Comparison of ENCODE assay signal across 10 cellular contexts in the genomic region with DNA sequence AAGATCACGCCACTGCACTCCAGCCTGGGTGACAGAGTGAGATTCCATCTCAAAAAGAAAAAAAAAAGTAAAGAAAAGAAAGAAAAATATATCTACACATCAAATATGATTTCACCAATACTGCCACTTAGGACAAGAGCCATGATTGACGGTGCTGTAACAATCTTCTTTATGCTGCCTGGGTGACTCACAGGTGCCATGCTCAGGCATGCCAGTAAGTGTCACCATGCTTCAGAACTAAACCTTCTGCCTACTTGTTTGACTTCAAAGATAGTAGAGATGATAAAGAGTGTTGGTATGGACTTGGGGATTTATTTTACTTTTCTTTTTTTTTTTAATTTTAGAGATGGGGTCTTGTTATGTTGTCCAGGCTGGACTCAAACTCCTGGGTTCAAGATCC. TPM values are rescaled to one million over a fixed set of nuclear protein-coding genes. Genes with fewer than 3 reads are reported as not detected.
A peak's percentile ranks its signal among the peaks of the same experiment; 100 is the strongest.
DNase-seq lines count a peak whose midpoint lies in the region; ATAC-seq, FAIRE-seq and TF ChIP-seq lines count a peak whose summit lies in the region.
"Had no signal": no experiment of that assay in that cellular context is flagged by ENCODE, and none has a peak within 500 bp of the region (broad histone marks: within the 10 kb centered on the region; RNA-seq: fewer than 3 reads in every experiment).

No MANE protein-coding gene starts in this region.

- no peak for TF ChIP-seq EP300 in H1 (IDR thresholded peaks at IDR 0.05; ENCODE audit: borderline replicate concordance in 1 of 2, low read depth in 2 of 2, low read length in 2 of 2)

- H4K5ac ChIP-seq in H1 (ENCODE audit: insufficient read length, low read depth, low read length): no peak overlapping the region

- H3K23me2 ChIP-seq in H1 (ENCODE audit: low read depth, low read length): no peaks in the 10 kb centered on the region

- H2AFZ ChIP-seq in H1 (ENCODE audit: low read length): peak overlapping the region; percentile 66; the same call in 1 of the 2 replicates

- H2BK5ac ChIP-seq in H1 (ENCODE audit: low read depth, low read length): no peak overlapping the region

- H4K20me1 ChIP-seq in H1 (replicated peaks in 1 of 2; ENCODE audit: control insufficient read depth in 1 of 2, insufficient read depth in 2 of 2, low read length in 2 of 2): no peaks in the 10 kb centered on the region

- H3K79me1 ChIP-seq in H1 (ENCODE audit: low read depth, low read length): no peaks in the 10 kb centered on the region

- 88% methylated on average over 2 of the region's 2 CpGs; no CpG with 5 or more reads in 1 of the 2 experiments for WGBS in H1 (ENCODE audit: extremely low coverage in 1 of 2, insufficient coverage in 1 of 2, insufficient read length in 1 of 2, insufficient replicate concordance in 2 of 2, low coverage in 1 of 2, low lambda C conversion rate in 2 of 2, missing lambda C conversion rate in 1 of 2), 2 experiments

- no peak overlapping the region for H4K91ac ChIP-seq in H1 (replicated peaks; ENCODE audit: insufficient read length, low read length)

- H3K4ac ChIP-seq in H1 (replicated peaks; ENCODE audit: insufficient read length, low read depth, low read length): no peak overlapping the region

- no peak overlapping the region for H3K56ac ChIP-seq in H1 (replicated peaks; ENCODE audit: insufficient read length, low read depth, low read length)

- no peak overlapping the region for H3K14ac ChIP-seq in H1 (ENCODE audit: insufficient read length)

- H3K9me3 ChIP-seq in HUES48 (ENCODE audit: control insufficient read depth, insufficient read depth, low read length) (no peaks in the 10 kb centered on the region), H1 (ENCODE audit: insufficient read depth in 2 of 2, low read depth in 1 of 2, low read length in 1 of 2) (no peaks in the 10 kb centered on the region), gastrocnemius medialis (no peaks in the 10 kb centered on the region)

- FAIRE-seq in H1 (lab: Jason Lieb, UNC): no peak

- H3K4me3 ChIP-seq in HUES48 (ENCODE audit: low read depth, low read length) (no peak overlapping the region), H1 (ENCODE audit: extremely low read depth in 1 of 4, insufficient read depth in 2 of 4, low read depth in 3 of 4, low read length in 4 of 4) (no peak overlapping the region), gastrocnemius medialis (no peak overlapping the region)
- H3K4me3 ChIP-seq: dorsolateral prefrontal cortex had no signal

- H2BK15ac ChIP-seq in H1 (ENCODE audit: low read length): no peak overlapping the region

- no peak overlapping the region for H3K18ac ChIP-seq in H1 (ENCODE audit: extremely low read depth, low read length)

- no peak overlapping the region; the same call in 1 of the 2 replicates for H2BK20ac ChIP-seq in H1 (ENCODE audit: low read length)

- no peak overlapping the region for H3K23ac ChIP-seq in H1 (ENCODE audit: insufficient read length)

- ATAC-seq in gastrocnemius medialis: no peak
- no peak for ATAC-seq in GM18873 (IDR thresholded peaks at IDR 0.05; ENCODE audit: low FRiP score, unreplicated experiment)
- no peak for ATAC-seq in HG03139 (IDR thresholded peaks at IDR 0.05; ENCODE audit: unreplicated experiment)
- ATAC-seq: T-helper 17 cell had no signal

- no peak for TF ChIP-seq RAD21 in H1 (IDR thresholded peaks at IDR 0.05 in 1 of 2, conservative IDR thresholded peaks at IDR 0.05 in 1 of 2; ENCODE audit: low read depth in 2 of 2, low read length in 2 of 2)

- no peaks in the 10 kb centered on the region for H3K79me2 ChIP-seq in H1 (ENCODE audit: control insufficient read depth in 1 of 2, insufficient read depth in 2 of 2, low read length in 2 of 2)

- H2AK5ac ChIP-seq in H1 (ENCODE audit: low read depth, low read length): no peak overlapping the region

- in situ Hi-C loops in gastrocnemius medialis (cut with MboI; ENCODE audit: low sequenced_read_pairs in 4 of 4): no loop called here

- no peak overlapping the region for H4K8ac ChIP-seq in H1 (ENCODE audit: extremely low read depth, insufficient read depth, low read length)

- H3K4me1 ChIP-seq in HUES48 (ENCODE audit: control insufficient read depth, insufficient read depth, low read length) (peaks cover 25% of the 10 kb centered on the region), H1 (replicated peaks in 1 of 4; ENCODE audit: control insufficient read depth in 3 of 4, insufficient read depth in 4 of 4, low read length in 3 of 4) (peaks cover 0 to 6% (median 4%) of the 10 kb centered on the region in 4 experiments; a peak in 4 of 7 replicates), gastrocnemius medialis (peaks cover 4 to 12% of the 10 kb centered on the region in 2 donors)

- H2BK12ac ChIP-seq in H1 (ENCODE audit: low read depth, low read length): peak overlapping the region; percentile 5; the same call in 1 of the 2 replicates

- H3K4me2 ChIP-seq in H1 (ENCODE audit: insufficient read depth in 1 of 2, low read depth in 2 of 2, low read length in 2 of 2): no peak overlapping the region

- POLR2A ChIA-PET in H1 (lab: Charles Lee; ENCODE audit: partially characterized antibody): interaction anchor here (0.8 kb wide), 1 partner anchor 10 kb away, joined by 3 read pairs; no protein-coding TSS in a partner anchor

- TF ChIP-seq POLR2A in H1 (IDR thresholded peaks at IDR 0.05; ENCODE audit: control extremely low read depth in 1 of 2, low read depth in 2 of 2, low read length in 2 of 2) (no peak), gastrocnemius medialis (IDR thresholded peaks at IDR 0.05) (no peak)

- CTCF ChIA-PET in H1 (lab: Charles Lee; ENCODE audit: partially characterized antibody): interaction anchor here (1.3 to 6.3 kb wide), 2 partner anchors 24 to 197 kb away, joined by 3 to 34 read pairs; no protein-coding TSS in a partner anchor

- H3K36me3 ChIP-seq in HUES48 (ENCODE audit: control insufficient read depth, insufficient read depth, low read length) (no peaks in the 10 kb centered on the region), H1 (ENCODE audit: control insufficient read depth in 2 of 4, insufficient read depth in 4 of 4, low read length in 3 of 4) (no peaks in the 10 kb centered on the region), gastrocnemius medialis (no peaks in the 10 kb centered on the region)

- peak; percentile 25 for DNase-seq in ELR (ENCODE audit: low read depth)
- DNase-seq in H1 (ENCODE audit: low read depth in 1 of 2, low spot score in 2 of 2): no peak
- DNase-seq in gastrocnemius medialis: peak in 1 of 2 donors; percentile 16
- DNase-seq in NCI-H1048 (lab: John Stamatoyannopoulos, UW): no peak
- DNase-seq: dorsolateral prefrontal cortex, NCI-H1694 treated with DMSO at 0.1 percent for 48 hours, T-helper 17 cell had no signal

- intact Hi-C loops in gastrocnemius medialis (cut with DNase I; ENCODE audit: low total_unique reads): no loop called here

- H3K9ac ChIP-seq in HUES48 (ENCODE audit: low read depth, low read length): no peak overlapping the region
- H3K9ac ChIP-seq in H1 (replicated peaks in 1 of 4; ENCODE audit: extremely low read depth in 1 of 4, low read depth in 3 of 4, low read length in 3 of 4): no peak overlapping the region

- H2BK120ac ChIP-seq in H1 (replicated peaks; ENCODE audit: low read depth, low read length): no peak overlapping the region

- TF ChIP-seq CTCF in H1 (IDR thresholded peaks at IDR 0.05; ENCODE audit: control extremely low read depth in 1 of 3, insufficient read depth in 1 of 3, low read depth in 1 of 3, low read length in 3 of 3) (no peak), gastrocnemius medialis (IDR thresholded peaks at IDR 0.05 in 4 of 5, conservative IDR thresholded peaks at IDR 0.05 in 1 of 5) (no peak)

- H3K27ac ChIP-seq in HUES48 (ENCODE audit: low read depth, low read length) (peak overlapping the region; percentile 74), H1 (ENCODE audit: low read depth, low read length) (no peak overlapping the region), gastrocnemius medialis (peak overlapping the region; percentile 49 to 68 (median 65))

- H3K27me3 ChIP-seq in HUES48 (ENCODE audit: control insufficient read depth, insufficient read depth, low read length) (no peaks in the 10 kb centered on the region), H1 (replicated peaks in 1 of 4; ENCODE audit: control insufficient read depth in 3 of 4, extremely low read depth in 1 of 4, insufficient read depth in 3 of 4, low read length in 3 of 4) (no peaks in the 10 kb centered on the region), gastrocnemius medialis (no peaks in the 10 kb centered on the region)

TF ChIP-seq in H1, 55 proteins besides CTCF, POLR2A, EP300 and RAD21 (continues in another document):
- TF ChIP-seq ZNF274 (IDR thresholded peaks at IDR 0.05; ENCODE audit: borderline replicate concordance, extremely low read depth, low read length): no peak
- no peak for TF ChIP-seq SP2 (IDR thresholded peaks at IDR 0.05; ENCODE audit: low read length)
- no peak for TF ChIP-seq SP1 (IDR thresholded peaks at IDR 0.05; ENCODE audit: low read depth, low read length)
- TF ChIP-seq SRF (IDR thresholded peaks at IDR 0.05; ENCODE audit: low read depth, low read length): no peak
- TF ChIP-seq KDM1A (IDR thresholded peaks at IDR 0.05; ENCODE audit: borderline replicate concordance, low read length): no peak
- TF ChIP-seq TEAD4 (IDR thresholded peaks at IDR 0.05; ENCODE audit: low read depth, low read length): no peak
- no peak for TF ChIP-seq PHF8 (conservative IDR thresholded peaks at IDR 0.05; ENCODE audit: low read depth, low read length)

RNA-seq across cellular contexts. Expression of a gene that starts 33.6 kb away (rescaled TPM):
- 26.4 and 26.7 TPM in 2 replicates for total RNA-seq in H1 (2021; fragmentation: NEBNext Ultra II Directional; extraction: Animal tissue kit (Norgen Biotek cat#: 25700))
- 19.1 and 20.9 TPM in 2 replicates for polyA plus RNA-seq in H1 (2011; rRNA removed)
- 21.0 TPM for polyA plus RNA-seq in H1 (2011; cell fraction: cytosol; rRNA removed)
- 31.1 TPM for polyA plus RNA-seq in H1 (2011; cell fraction: nucleus; rRNA removed)
- 20.4 to 23.5 TPM (median 22.6 TPM) in 4 replicates for polyA plus RNA-seq in H1 (2012, experiment 1 of 2)
- polyA plus RNA-seq in H1 (2012, experiment 2 of 2): 3.9 TPM
- polyA plus RNA-seq in H1 (2013, experiment 1 of 2): 17.8 TPM
- 16.4 TPM for polyA plus RNA-seq in H1 (2013, experiment 2 of 2)
- 21.0 and 24.0 TPM in 2 replicates for polyA minus RNA-seq in H1 (2011; rRNA and poly(A)+ RNA removed)
- polyA minus RNA-seq in H1 (2011; cell fraction: cytosol; rRNA and poly(A)+ RNA removed): 15.4 TPM
- polyA minus RNA-seq in H1 (2011; cell fraction: nucleus; rRNA and poly(A)+ RNA removed): 25.4 TPM
- 10 to 100 TPM in 3 of 4 donors, 1 to 10 TPM in 1; 9.5 to 22.5 (median 15.0) TPM for total RNA-seq in gastrocnemius medialis

RNA-seq across cellular contexts. Expression of a gene that starts 38.3 kb away (rescaled TPM):
- total RNA-seq in H1 (2021; fragmentation: NEBNext Ultra II Directional; extraction: Animal tissue kit (Norgen Biotek cat#: 25700)): 0.15 TPM in 1 of 2 replicates, not detected in the other
- polyA plus RNA-seq in H1 (2011; rRNA removed): 0.20 and 0.61 TPM in 2 replicates
- 0.35 TPM for polyA plus RNA-seq in H1 (2011; cell fraction: cytosol; rRNA removed)
- polyA plus RNA-seq in H1 (2011; cell fraction: nucleus; rRNA removed): 0.26 TPM
- polyA plus RNA-seq in H1 (2012, experiment 1 of 2): 0.19 to 0.59 TPM (median 0.33 TPM) in 4 replicates
- polyA plus RNA-seq in H1 (2012, experiment 2 of 2): not detected
- polyA plus RNA-seq in H1 (2013, experiment 1 of 2): 0.16 TPM
- 0.24 TPM for polyA plus RNA-seq in H1 (2013, experiment 2 of 2)
- 0.95 TPM in 1 of 2 replicates, not detected in the other for polyA minus RNA-seq in H1 (2011; rRNA and poly(A)+ RNA removed)
- polyA minus RNA-seq in H1 (2011; cell fraction: cytosol; rRNA and poly(A)+ RNA removed): not detected
- polyA minus RNA-seq in H1 (2011; cell fraction: nucleus; rRNA and poly(A)+ RNA removed): 1.1 TPM
- total RNA-seq in gastrocnemius medialis: under 1 TPM in 1 of 4 donors, not detected in 3; 0.20 TPM
- total RNA-seq: dorsolateral prefrontal cortex, T-helper 17 cell had no signal
